Comparison of ENCODE assay signal across 2 cellular contexts in genomic region chr17:71634376-71634775, GRCh38.
TF ChIP-seq lines count a peak whose summit lies in the region.

No MANE protein-coding gene starts in this region.

TF ChIP-seq in A549, 52 proteins besides CTCF, POLR2A, EP300 and RAD21 (continued from another document):
- no peak for TF ChIP-seq MAX (IDR thresholded peaks at IDR 0.05)
- TF ChIP-seq ESRRA (IDR thresholded peaks at IDR 0.05; ENCODE audit: borderline replicate concordance, low read length), result no peak
- TF ChIP-seq JUN (IDR thresholded peaks at IDR 0.05), result no peak
- TF ChIP-seq SREBF2 (IDR thresholded peaks at IDR 0.05), result no peak
- TF ChIP-seq HEYL (CRISPR knock-in tag; IDR thresholded peaks at IDR 0.05), result no peak
- TF ChIP-seq RCOR1 (IDR thresholded peaks at IDR 0.05; ENCODE audit: low read depth, low read length), result no peak
- TF ChIP-seq PHF8 (IDR thresholded peaks at IDR 0.05; ENCODE audit: borderline replicate concordance, low read depth), result no peak
- no peak for TF ChIP-seq GATA3 (IDR thresholded peaks at IDR 0.05; ENCODE audit: borderline replicate concordance)
- TF ChIP-seq MYC (IDR thresholded peaks at IDR 0.05; ENCODE audit: borderline replicate concordance, low read length), result no peak
- no peak for TF ChIP-seq HDAC2 (IDR thresholded peaks at IDR 0.05)
- TF ChIP-seq ZC3H11A (IDR thresholded peaks at IDR 0.05), result no peak
- TF ChIP-seq KDM5A (IDR thresholded peaks at IDR 0.05), result no peak

TF ChIP-seq in HCT116, 20 proteins besides CTCF, POLR2A, EP300 and RAD21 (continued from another document):
- TF ChIP-seq REST (IDR thresholded peaks at IDR 0.05; ENCODE audit: low read depth) (no peak), POLR2AphosphoS5 (IDR thresholded peaks at IDR 0.05; ENCODE audit: low read depth, low read length) (no peak), CBX3 (IDR thresholded peaks at IDR 0.05; ENCODE audit: low read depth) (no peak), ATF3 (IDR thresholded peaks at IDR 0.05) (no peak), ELF1 (IDR thresholded peaks at IDR 0.05; ENCODE audit: borderline replicate concordance, low read depth) (no peak)
